Comparison of ENCODE assay signal across 19 cellular contexts in the genomic region with DNA sequence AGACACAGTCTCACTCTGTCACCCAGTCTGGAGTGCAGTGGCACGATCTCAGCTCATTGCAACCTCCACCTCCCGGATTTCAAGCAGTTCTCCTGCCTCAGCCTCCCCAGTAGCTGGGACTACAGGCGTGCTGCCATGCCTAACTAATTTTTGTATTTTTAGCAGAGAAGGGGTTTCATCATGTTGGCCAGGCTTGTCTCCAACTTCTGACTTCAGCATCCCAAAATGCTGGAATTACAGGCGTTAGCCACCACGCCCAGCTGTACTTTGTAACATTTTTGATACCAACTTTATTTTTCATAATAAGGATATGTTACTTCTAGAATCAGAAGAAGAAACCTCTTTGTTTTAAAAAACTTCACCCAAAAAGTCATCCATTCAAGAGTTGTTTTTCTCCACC.
"Had no signal": no experiment of that assay in that cellular context is flagged by ENCODE, and none has a peak within 500 bp of the region (broad histone marks: within the 10 kb centered on the region; RNA-seq: fewer than 3 reads in every experiment).

No MANE protein-coding gene starts in this region.

- H3K36me3 Mint-ChIP-seq: activated naive CD4-positive, alpha-beta T cell treated with anti-CD3 and anti-CD28 coated beads, Interleukin-2, amount 10 ng/mL, durations not matched to agents 7 days and 5 days; memory B cell; natural killer cell had no signal

- H3K4me3 ChIP-seq: breast epithelium, gastrocnemius medialis, heart left ventricle, mucosa of descending colon, SJCRH30, upper lobe of right lung had no signal

- H3K9me3 ChIP-seq: breast epithelium, gastrocnemius medialis, heart left ventricle, mucosa of descending colon, SJCRH30, upper lobe of right lung had no signal

- H3K4me1 ChIP-seq: breast epithelium, gastrocnemius medialis, parathyroid adenoma, SJCRH30, upper lobe of right lung had no signal

- H3K9ac ChIP-seq: parathyroid adenoma had no signal

- H3K27me3 Mint-ChIP-seq: activated naive CD4-positive, alpha-beta T cell treated with anti-CD3 and anti-CD28 coated beads, Interleukin-2, amount 10 ng/mL, durations not matched to agents 7 days and 5 days had no signal

- H3K79me2 ChIP-seq: parathyroid adenoma had no signal

- H3K4me1 Mint-ChIP-seq: activated CD4-positive, alpha-beta T cell treated with anti-CD3 and anti-CD28 coated beads, Interleukin-2, amount 10 ng/mL, durations not matched to agents 7 days and 5 days; activated naive CD4-positive, alpha-beta T cell treated with anti-CD3 and anti-CD28 coated beads, Interleukin-2, amount 10 ng/mL, durations not matched to agents 7 days and 5 days; memory B cell; natural killer cell had no signal

- DNase-seq: activated CD4-positive, alpha-beta T cell treated with anti-CD3 and anti-CD28 coated beads, Interleukin-2, amount 10 ng/mL, durations not matched to agents 7 days and 5 days; activated CD8-positive, alpha-beta T cell treated with anti-CD3 and anti-CD28 coated beads, Interleukin-2, amount 10 ng/mL, durations not matched to agents 7 days and 5 days; activated effector memory CD4-positive, alpha-beta T cell treated with Interleukin-2 at 50 U/mL for 16 hours; activated naive CD4-positive, alpha-beta T cell treated with anti-CD3 and anti-CD28 coated beads, Interleukin-2, amount 10 ng/mL, durations not matched to agents 7 days and 5 days; activated T-cell treated with anti-CD3 and anti-CD28 coated beads, Interleukin-2, amount 50 U/mL, for 24 hours; dermis blood vessel endothelial cell; effector memory CD4-positive, alpha-beta T cell; mucosa of descending colon; natural killer cell; SJCRH30; stimulated activated CD4-positive, alpha-beta T cell treated with anti-CD3 and anti-CD28 coated beads, Interleukin-2, amount 100 ng/mL, for 24 hours; upper lobe of right lung had no signal

- H3K9me3 Mint-ChIP-seq: activated CD4-positive, alpha-beta T cell treated with anti-CD3 and anti-CD28 coated beads, Interleukin-2, amount 10 ng/mL, durations not matched to agents 7 days and 5 days; activated naive CD4-positive, alpha-beta T cell treated with anti-CD3 and anti-CD28 coated beads, Interleukin-2, amount 10 ng/mL, durations not matched to agents 7 days and 5 days; activated T-cell treated with anti-CD3 and anti-CD28 coated beads, Interleukin-2, amount 50 U/mL, for 24 hours; memory B cell; natural killer cell; stimulated activated naive CD8-positive, alpha-beta T cell treated with anti-CD3 and anti-CD28 coated beads, Interleukin-15, Interleukin-2, amounts not matched to agents 100 ng/mL and 50 ng/mL, for 24 hours; T-helper 1 cell treated with Interleukin-12 subunit alpha and Interleukin-12 subunit beta and Interleukin-4 antibody, amounts not matched to agents 30 μg/mL and 1 μg/mL, for 36 hours had no signal

- H3K27me3 ChIP-seq: breast epithelium, gastrocnemius medialis, heart left ventricle, SJCRH30, upper lobe of right lung had no signal

- H2AFZ ChIP-seq: parathyroid adenoma had no signal

- H3K27ac ChIP-seq: breast epithelium, gastrocnemius medialis, parathyroid adenoma, SJCRH30, upper lobe of right lung had no signal

- H3K4me3 Mint-ChIP-seq: activated CD4-positive, alpha-beta T cell treated with anti-CD3 and anti-CD28 coated beads, Interleukin-2, amount 10 ng/mL, durations not matched to agents 7 days and 5 days; activated CD8-positive, alpha-beta T cell treated with anti-CD3 and anti-CD28 coated beads, Interleukin-2, amount 10 ng/mL, durations not matched to agents 7 days and 5 days; activated naive CD4-positive, alpha-beta T cell treated with anti-CD3 and anti-CD28 coated beads, Interleukin-2, amount 10 ng/mL, durations not matched to agents 7 days and 5 days; activated T-cell treated with anti-CD3 and anti-CD28 coated beads, Interleukin-2, amount 50 U/mL, for 24 hours; memory B cell; natural killer cell; stimulated activated naive CD8-positive, alpha-beta T cell treated with anti-CD3 and anti-CD28 coated beads, Interleukin-15, Interleukin-2, amounts not matched to agents 100 ng/mL and 50 ng/mL, for 24 hours; T-helper 1 cell treated with Interleukin-12 subunit alpha and Interleukin-12 subunit beta and Interleukin-4 antibody, amounts not matched to agents 30 μg/mL and 1 μg/mL, for 36 hours had no signal

- ATAC-seq: activated CD8-positive, alpha-beta T cell treated with anti-CD3 and anti-CD28 coated beads, Interleukin-2, amount 10 ng/mL, durations not matched to agents 7 days and 5 days; mucosa of descending colon; natural killer cell; upper lobe of right lung had no signal

- H3K36me3 ChIP-seq: breast epithelium, gastrocnemius medialis, heart left ventricle, SJCRH30, upper lobe of right lung had no signal

- H3K27ac Mint-ChIP-seq: activated CD4-positive, alpha-beta T cell treated with anti-CD3 and anti-CD28 coated beads, Interleukin-2, amount 10 ng/mL, durations not matched to agents 7 days and 5 days; activated CD8-positive, alpha-beta T cell treated with anti-CD3 and anti-CD28 coated beads, Interleukin-2, amount 10 ng/mL, durations not matched to agents 7 days and 5 days; activated naive CD4-positive, alpha-beta T cell treated with anti-CD3 and anti-CD28 coated beads, Interleukin-2, amount 10 ng/mL, durations not matched to agents 7 days and 5 days; activated T-cell treated with anti-CD3 and anti-CD28 coated beads, Interleukin-2, amount 50 U/mL, for 24 hours; memory B cell; natural killer cell; stimulated activated naive CD8-positive, alpha-beta T cell treated with anti-CD3 and anti-CD28 coated beads, Interleukin-15, Interleukin-2, amounts not matched to agents 100 ng/mL and 50 ng/mL, for 24 hours; T-helper 1 cell treated with Interleukin-12 subunit alpha and Interleukin-12 subunit beta and Interleukin-4 antibody, amounts not matched to agents 30 μg/mL and 1 μg/mL, for 36 hours had no signal
